In genomic region chr7:88637795-88638194, GRCh38 we compare ENCODE assay signal across 28 cellular contexts.
DNase-seq lines count a peak whose midpoint lies in the region; ATAC-seq, FAIRE-seq and TF ChIP-seq lines count a peak whose summit lies in the region.
"Had no signal": no experiment of that assay in that cellular context is flagged by ENCODE, and none has a peak within 500 bp of the region (broad histone marks: within the 10 kb centered on the region; RNA-seq: fewer than 3 reads in every experiment).

No MANE protein-coding gene starts in this region.

- H3K36me3 Mint-ChIP-seq in T-helper 17 cell (ENCODE audit: low read depth) = no peaks in the 10 kb centered on the region
- H3K36me3 Mint-ChIP-seq: CD14-positive monocyte; CD8-positive, alpha-beta memory T cell had no signal

- DNase-seq in pancreas (no peak), T-helper 2 cell (no peak), T-helper 17 cell (no peak), inferior parietal cortex (ENCODE audit: extremely low spot score) (no peak), cardiac septum (ENCODE audit: low spot score) (no peak)
- DNase-seq: ACHN; AML-193; BE2C; CD4-positive, alpha-beta T cell; CD8-positive, alpha-beta memory T cell; DMS 273 treated with DMSO at 0.1 percent for 48 hours; DMS79; EL; GF-D8; GOT3; HFFc6 had no signal

- H3K4me3 Mint-ChIP-seq in T-helper 17 cell = no peak overlapping the region
- H3K4me3 Mint-ChIP-seq: CD14-positive monocyte; CD4-positive, alpha-beta T cell; CD8-positive, alpha-beta memory T cell; HFFc6 had no signal

- no peaks in the 10 kb centered on the region for H3K4me1 ChIP-seq in pancreas
- H3K4me1 ChIP-seq: A549; BE2C; BLaER1 treated with 17β-estradiol and CSF1 and Interleukin-3, amounts not matched to agents 10 nM and 100 nM had no signal

- H3K27me3 Mint-ChIP-seq in T-helper 17 cell = no peaks in the 10 kb centered on the region
- H3K27me3 Mint-ChIP-seq: CD4-positive, alpha-beta T cell; CD8-positive, alpha-beta memory T cell had no signal

- no peak overlapping the region for H3K27ac Mint-ChIP-seq in T-helper 17 cell
- H3K27ac Mint-ChIP-seq: CD14-positive monocyte; CD4-positive, alpha-beta T cell; CD8-positive, alpha-beta memory T cell; HFFc6 had no signal

- intact Hi-C loops in pancreas (cut with DNase I) (no loop called here), cardiac septum (cut with DNase I) (no loop called here)

- no peak for TF ChIP-seq CTCF in pancreas (IDR thresholded peaks at IDR 0.05)

- no peaks in the 10 kb centered on the region for H3K36me3 ChIP-seq in pancreas
- H3K36me3 ChIP-seq: BE2C; BLaER1 treated with 17β-estradiol and CSF1 and Interleukin-3, amounts not matched to agents 10 nM and 100 nM; HAP-1 had no signal

- no peaks in the 10 kb centered on the region for H3K4me1 Mint-ChIP-seq in T-helper 17 cell
- H3K4me1 Mint-ChIP-seq: CD14-positive monocyte; CD8-positive, alpha-beta memory T cell had no signal

- FAIRE-seq in A204.1 (lab: Jason Lieb, UNC) (peak; percentile 96), TTC549 (lab: Jason Lieb, UNC) (peak; percentile 84), endometrium (lab: Jason Lieb, UNC) (peak; percentile 70), pancreas (lab: Jason Lieb, UNC) (peak; percentile 95)
- FAIRE-seq: A549, D721Med, GM12891, GM18507, H54 had no signal

- H3K9me3 ChIP-seq in pancreas (no peaks in the 10 kb centered on the region), T-helper 17 cell (ENCODE audit: control insufficient read depth, low read length, poor library complexity, severe bottlenecking) (no peaks in the 10 kb centered on the region)
- H3K9me3 ChIP-seq: A549; BE2C; BLaER1 treated with 17β-estradiol and CSF1 and Interleukin-3, amounts not matched to agents 10 nM and 100 nM; HAP-1 had no signal

- H3K27me3 ChIP-seq in pancreas = no peaks in the 10 kb centered on the region
- H3K27me3 ChIP-seq: BE2C; BLaER1 treated with 17β-estradiol and CSF1 and Interleukin-3, amounts not matched to agents 10 nM and 100 nM had no signal

- H3K27ac ChIP-seq in pancreas = no peak overlapping the region
- H3K27ac ChIP-seq: 22Rv1; A549; BLaER1 treated with 17β-estradiol and CSF1 and Interleukin-3, amounts not matched to agents 10 nM and 100 nM had no signal

- ATAC-seq in pancreas (no peak), T-helper 17 cell (no peak)
- ATAC-seq: A549 had no signal

- H3K4me3 ChIP-seq in pancreas = no peak overlapping the region
- H3K4me3 ChIP-seq: A549; BLaER1 treated with 17β-estradiol and CSF1 and Interleukin-3, amounts not matched to agents 10 nM and 100 nM; HAP-1 had no signal
